Comparison of ENCODE assay signal across 1 cellular context in the genomic region with DNA sequence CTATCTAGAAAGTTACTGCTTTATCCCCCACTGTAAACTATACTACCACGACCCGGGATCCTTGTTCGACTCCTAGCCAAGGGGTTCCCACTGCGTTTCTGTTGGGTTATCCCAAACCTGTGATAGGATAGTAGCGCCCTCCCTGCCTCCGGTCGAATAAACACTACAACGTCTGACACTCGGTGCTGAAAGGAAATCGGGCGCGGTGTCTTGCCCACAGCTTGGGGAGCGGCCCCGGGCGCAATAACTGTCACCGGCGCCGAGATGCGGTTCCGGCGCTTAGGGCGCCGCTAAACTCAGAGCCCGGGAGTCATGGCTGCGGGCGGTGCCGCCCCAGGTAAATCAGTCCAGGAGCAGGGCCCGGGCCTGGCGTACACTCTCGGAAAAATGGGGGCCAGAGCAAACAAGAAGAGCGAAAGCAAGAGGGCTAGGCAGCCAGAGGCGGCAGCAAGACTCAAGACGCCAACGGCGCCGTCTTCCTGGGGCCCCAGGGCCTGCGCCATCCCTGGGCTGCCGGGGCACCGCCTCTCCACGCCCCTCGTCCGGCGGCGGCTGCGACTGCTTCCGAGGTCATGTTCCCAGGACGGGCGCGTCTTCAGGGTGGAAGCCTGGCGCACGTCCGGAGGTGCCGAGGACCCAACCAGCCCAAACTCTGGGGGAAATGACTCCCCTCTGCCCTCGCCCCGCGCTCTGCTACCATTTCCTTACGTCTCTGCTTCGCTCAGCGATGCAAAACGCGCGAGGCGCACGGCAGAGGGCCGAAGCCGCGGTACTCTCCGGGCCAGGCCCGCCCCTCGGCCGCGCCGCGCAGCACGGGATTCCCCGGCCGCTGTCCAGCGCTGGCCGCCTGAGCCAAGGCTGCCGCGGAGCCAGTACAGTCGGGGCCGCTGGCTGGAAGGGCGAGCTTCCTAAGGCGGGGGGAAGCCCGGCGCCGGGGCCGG.
TF ChIP-seq lines count a peak whose summit lies in the region.

A gene (plus strand): TSS at position 575 of the 941 bp plus-strand sequence. CDS start 87 bp downstream, at position 662.

TF ChIP-seq in IMR-90, 13 proteins besides CTCF, POLR2A, EP300 and RAD21 (continued from another document):
- TF ChIP-seq MXI1 (IDR thresholded peaks at IDR 0.05; ENCODE audit: borderline replicate concordance, low read depth, low read length) (peak; percentile 93), MAFK (IDR thresholded peaks at IDR 0.05; ENCODE audit: low read depth, low read length) (no peak)
